1 cellular context compared by ENCODE assay signal in the genomic region with DNA sequence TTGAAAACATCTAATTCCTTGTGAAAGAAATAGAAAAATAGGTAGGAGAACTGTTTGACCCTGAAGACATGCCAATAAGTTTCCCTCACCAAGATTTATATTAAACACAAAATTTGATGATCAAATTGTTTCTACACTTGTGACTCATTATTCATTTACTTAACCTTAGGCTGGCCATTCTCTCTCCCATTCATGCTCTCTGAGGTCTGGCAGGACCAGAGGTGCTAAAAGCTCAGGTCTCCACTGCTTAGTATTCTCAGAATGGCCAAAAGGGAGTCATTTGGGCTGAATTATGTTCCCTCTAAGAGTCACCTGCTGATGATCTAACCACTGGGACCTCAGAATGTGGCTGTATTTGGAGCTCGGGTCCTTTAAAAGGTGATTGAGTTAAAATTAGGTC.
TF ChIP-seq lines count a peak whose summit lies in the region.

No MANE protein-coding gene starts in this region.

TF ChIP-seq in HepG2, 621 proteins besides CTCF, POLR2A, EP300 and RAD21 (continued from another document):
- TF ChIP-seq, protein P1, sequence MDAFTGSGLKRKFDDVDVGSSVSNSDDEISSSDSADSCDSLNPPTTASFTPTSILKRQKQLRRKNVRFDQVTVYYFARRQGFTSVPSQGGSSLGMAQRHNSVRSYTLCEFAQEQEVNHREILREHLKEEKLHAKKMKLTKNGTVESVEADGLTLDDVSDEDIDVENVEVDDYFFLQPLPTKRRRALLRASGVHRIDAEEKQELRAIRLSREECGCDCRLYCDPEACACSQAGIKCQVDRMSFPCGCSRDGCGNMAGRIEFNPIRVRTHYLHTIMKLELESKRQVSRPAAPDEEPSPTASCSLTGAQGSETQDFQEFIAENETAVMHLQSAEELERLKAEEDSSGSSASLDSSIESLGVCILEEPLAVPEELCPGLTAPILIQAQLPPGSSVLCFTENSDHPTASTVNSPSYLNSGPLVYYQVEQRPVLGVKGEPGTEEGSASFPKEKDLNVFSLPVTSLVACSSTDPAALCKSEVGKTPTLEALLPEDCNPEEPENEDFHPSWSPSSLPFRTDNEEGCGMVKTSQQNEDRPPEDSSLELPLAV (CRISPR knock-in tag; conservative IDR thresholded peaks at IDR 0.05; ENCODE audit: low read depth) = no peak
- TF ChIP-seq SMC3 (IDR thresholded peaks at IDR 0.05; ENCODE audit: low read length) (no peak), SCMH1 (CRISPR knock-in tag; IDR thresholded peaks at IDR 0.05; ENCODE audit: borderline replicate concordance) (no peak), U2AF1 (optimal IDR thresholded peaks at IDR 0.05; ENCODE audit: low read depth, low read length) (no peak), NONO (IDR thresholded peaks at IDR 0.05) (no peak), NONO (CRISPR knock-in tag; conservative IDR thresholded peaks at IDR 0.05) (no peak), ZNF891 (CRISPR knock-in tag; IDR thresholded peaks at IDR 0.05) (no peak), RARG (CRISPR knock-in tag; IDR thresholded peaks at IDR 0.05; ENCODE audit: low read depth) (no peak)
- TF ChIP-seq, protein P2, sequence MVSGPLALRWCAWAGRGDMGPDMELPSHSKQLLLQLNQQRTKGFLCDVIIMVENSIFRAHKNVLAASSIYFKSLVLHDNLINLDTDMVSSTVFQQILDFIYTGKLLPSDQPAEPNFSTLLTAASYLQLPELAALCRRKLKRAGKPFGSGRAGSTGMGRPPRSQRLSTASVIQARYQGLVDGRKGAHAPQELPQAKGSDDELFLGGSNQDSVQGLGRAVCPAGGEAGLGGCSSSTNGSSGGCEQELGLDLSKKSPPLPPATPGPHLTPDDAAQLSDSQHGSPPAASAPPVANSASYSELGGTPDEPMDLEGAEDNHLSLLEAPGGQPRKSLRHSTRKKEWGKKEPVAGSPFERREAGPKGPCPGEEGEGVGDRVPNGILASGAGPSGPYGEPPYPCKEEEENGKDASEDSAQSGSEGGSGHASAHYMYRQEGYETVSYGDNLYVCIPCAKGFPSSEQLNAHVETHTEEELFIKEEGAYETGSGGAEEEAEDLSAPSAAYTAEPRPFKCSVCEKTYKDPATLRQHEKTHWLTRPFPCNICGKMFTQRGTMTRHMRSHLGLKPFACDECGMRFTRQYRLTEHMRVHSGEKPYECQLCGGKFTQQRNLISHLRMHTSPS (CRISPR knock-in tag; IDR thresholded peaks at IDR 0.05; ENCODE audit: low read depth) = no peak
- TF ChIP-seq, protein P3, sequence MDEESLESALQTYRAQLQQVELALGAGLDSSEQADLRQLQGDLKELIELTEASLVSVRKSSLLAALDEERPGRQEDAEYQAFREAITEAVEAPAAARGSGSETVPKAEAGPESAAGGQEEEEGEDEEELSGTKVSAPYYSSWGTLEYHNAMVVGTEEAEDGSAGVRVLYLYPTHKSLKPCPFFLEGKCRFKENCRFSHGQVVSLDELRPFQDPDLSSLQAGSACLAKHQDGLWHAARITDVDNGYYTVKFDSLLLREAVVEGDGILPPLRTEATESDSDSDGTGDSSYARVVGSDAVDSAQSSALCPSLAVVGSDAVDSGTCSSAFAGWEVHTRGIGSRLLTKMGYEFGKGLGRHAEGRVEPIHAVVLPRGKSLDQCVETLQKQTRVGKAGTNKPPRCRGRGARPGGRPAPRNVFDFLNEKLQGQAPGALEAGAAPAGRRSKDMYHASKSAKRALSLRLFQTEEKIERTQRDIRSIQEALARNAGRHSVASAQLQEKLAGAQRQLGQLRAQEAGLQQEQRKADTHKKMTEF (CRISPR knock-in tag; IDR thresholded peaks at IDR 0.05) = no peak
- TF ChIP-seq, protein P4, sequence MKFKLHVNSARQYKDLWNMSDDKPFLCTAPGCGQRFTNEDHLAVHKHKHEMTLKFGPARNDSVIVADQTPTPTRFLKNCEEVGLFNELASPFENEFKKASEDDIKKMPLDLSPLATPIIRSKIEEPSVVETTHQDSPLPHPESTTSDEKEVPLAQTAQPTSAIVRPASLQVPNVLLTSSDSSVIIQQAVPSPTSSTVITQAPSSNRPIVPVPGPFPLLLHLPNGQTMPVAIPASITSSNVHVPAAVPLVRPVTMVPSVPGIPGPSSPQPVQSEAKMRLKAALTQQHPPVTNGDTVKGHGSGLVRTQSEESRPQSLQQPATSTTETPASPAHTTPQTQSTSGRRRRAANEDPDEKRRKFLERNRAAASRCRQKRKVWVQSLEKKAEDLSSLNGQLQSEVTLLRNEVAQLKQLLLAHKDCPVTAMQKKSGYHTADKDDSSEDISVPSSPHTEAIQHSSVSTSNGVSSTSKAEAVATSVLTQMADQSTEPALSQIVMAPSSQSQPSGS (CRISPR knock-in tag; IDR thresholded peaks at IDR 0.05) = no peak
